ENCODE assay signal across 1 cellular context in genomic region chr6:137975058-137975940, GRCh38.
TF ChIP-seq lines count a peak whose summit lies in the region.

No MANE protein-coding gene starts in this region.

TF ChIP-seq in SK-N-SH, 30 proteins besides CTCF, POLR2A, EP300 and RAD21 (continued from another document):
- TF ChIP-seq, protein P1, sequence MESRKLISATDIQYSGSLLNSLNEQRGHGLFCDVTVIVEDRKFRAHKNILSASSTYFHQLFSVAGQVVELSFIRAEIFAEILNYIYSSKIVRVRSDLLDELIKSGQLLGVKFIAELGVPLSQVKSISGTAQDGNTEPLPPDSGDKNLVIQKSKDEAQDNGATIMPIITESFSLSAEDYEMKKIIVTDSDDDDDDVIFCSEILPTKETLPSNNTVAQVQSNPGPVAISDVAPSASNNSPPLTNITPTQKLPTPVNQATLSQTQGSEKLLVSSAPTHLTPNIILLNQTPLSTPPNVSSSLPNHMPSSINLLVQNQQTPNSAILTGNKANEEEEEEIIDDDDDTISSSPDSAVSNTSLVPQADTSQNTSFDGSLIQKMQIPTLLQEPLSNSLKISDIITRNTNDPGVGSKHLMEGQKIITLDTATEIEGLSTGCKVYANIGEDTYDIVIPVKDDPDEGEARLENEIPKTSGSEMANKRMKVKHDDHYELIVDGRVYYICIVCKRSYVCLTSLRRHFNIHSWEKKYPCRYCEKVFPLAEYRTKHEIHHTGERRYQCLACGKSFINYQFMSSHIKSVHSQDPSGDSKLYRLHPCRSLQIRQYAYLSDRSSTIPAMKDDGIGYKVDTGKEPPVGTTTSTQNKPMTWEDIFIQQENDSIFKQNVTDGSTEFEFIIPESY (IDR thresholded peaks at IDR 0.05; ENCODE audit: borderline replicate concordance, low read depth): no peak
- TF ChIP-seq MAX (IDR thresholded peaks at IDR 0.05; ENCODE audit: low read depth): no peak
